ENCODE assay signal across 1 cellular context in genomic region chr10:103602028-103602851, GRCh38.
TF ChIP-seq lines count a peak whose summit lies in the region.

No MANE protein-coding gene starts in this region.

TF ChIP-seq in SK-N-SH treated with all-trans-retinoic acid at 6 μM for 48 hours, 23 proteins besides CTCF, POLR2A, EP300 and RAD21 (continued from another document):
- no peak for TF ChIP-seq CREB5 (CRISPR knock-in tag; IDR thresholded peaks at IDR 0.05; ENCODE audit: low read depth)
- TF ChIP-seq ZFP30 (CRISPR knock-in tag; IDR thresholded peaks at IDR 0.05): no peak
- TF ChIP-seq TSHZ2 (CRISPR knock-in tag; IDR thresholded peaks at IDR 0.05): no peak
- TF ChIP-seq TOX (CRISPR knock-in tag; IDR thresholded peaks at IDR 0.05; ENCODE audit: borderline replicate concordance): no peak
